Comparison of ENCODE assay signal across 8 cellular contexts in genomic region chr3:153162513-153163348, GRCh38. TPM values are rescaled to one million over a fixed set of nuclear protein-coding genes. Genes with fewer than 3 reads are reported as not detected.
DNase-seq lines count a peak whose midpoint lies in the region; ATAC-seq and TF ChIP-seq lines count a peak whose summit lies in the region.

No MANE protein-coding gene starts in this region.

- in situ Hi-C loops in transverse colon (cut with MboI; ENCODE audit: low pct_ligation_motif_present in 1 of 4, low pct_unique_long_range_greater_than_20kb in 1 of 4, low sequenced_read_pairs in 3 of 4), result loop anchor here in 1 of 4 donors (10.0 kb wide), 1 partner anchor 118 kb away; no protein-coding TSS in a partner anchor

- POLR2A ChIA-PET in OCI-LY7 (lab: Charles Lee), result interaction anchor here (0.5 to 3.6 kb wide), 6 partner anchors 9 to 600 kb away, joined by 3 to 33 read pairs (median 6); no protein-coding TSS in a partner anchor

- TF ChIP-seq EP300 in transverse colon (IDR thresholded peaks at IDR 0.05; ENCODE audit: low read depth), result no peak

- peaks cover 52% of the 10 kb centered on the region for H3K79me2 ChIP-seq in OCI-LY7 (ENCODE audit: insufficient read depth, low read depth, low read length)

- peak; percentile 3 for ATAC-seq in HG02852 (IDR thresholded peaks at IDR 0.05; ENCODE audit: unreplicated experiment)
- ATAC-seq in foreskin keratinocyte, result no peak

- peaks cover 34% of the 10 kb centered on the region for H3K4me1 ChIP-seq in OCI-LY7 (ENCODE audit: insufficient read depth, low read length, poor library complexity, severe bottlenecking)
- peaks cover 28% of the 10 kb centered on the region for H3K4me1 ChIP-seq in foreskin keratinocyte
- H3K4me1 ChIP-seq in neutrophil (ENCODE audit: control insufficient read depth in 1 of 2, insufficient read depth in 1 of 2, low read depth in 1 of 2, low read length in 1 of 2), result peaks cover 45 to 55% of the 10 kb centered on the region in 2 experiments
- H3K4me1 ChIP-seq in transverse colon, result peaks cover 6 to 42% (median 29%) of the 10 kb centered on the region in 4 donors

- DNase-seq in DMS 273 (lab: John Stamatoyannopoulos, UW; ENCODE audit: unreplicated experiment), result peak; percentile 83
- DNase-seq in DMS 273 treated with DMSO at 0.1 percent for 48 hours (lab: John Stamatoyannopoulos, UW), result no peak
- DNase-seq in OCI-LY7 (ENCODE audit: low spot score), result peak; percentile 55
- peak; percentile 81 for DNase-seq in activated effector memory CD4-positive, alpha-beta T cell treated with anti-CD3 and anti-CD28 coated beads, Interleukin-2, amount 50 U/mL, for 16 hours
- DNase-seq in foreskin keratinocyte, result peak in 1 of 2 donors; percentile 45
- DNase-seq in transverse colon, result peak; percentile 43

- no peaks in the 10 kb centered on the region for H3K9me2 ChIP-seq in OCI-LY7 (ENCODE audit: insufficient read depth, low read length)

- intact Hi-C loops in OCI-LY7 (cut with micrococcal nuclease; ENCODE audit: unreplicated experiment) (loop anchor here (5.0 kb wide), 1 partner anchor 1160 kb away; the partner anchor contains the start of gene DHX36), transverse colon (cut with DNase I; ENCODE audit: low total_unique reads) (no loop called here)

- H3K36me3 ChIP-seq in OCI-LY7 (ENCODE audit: insufficient read depth, low read length) (peaks cover 17% of the 10 kb centered on the region; the same call in 1 of the 2 replicates), neutrophil (no peaks in the 10 kb centered on the region), transverse colon (no peaks in the 10 kb centered on the region)

- H3K4me2 ChIP-seq in OCI-LY7 (ENCODE audit: low read length), result peak overlapping the region; percentile 81

- WGBS in transverse colon (ENCODE audit: low coverage in 1 of 2), 2 donors, result 0% methylated on average over 56 of the region's 82 CpGs; no CpG with 5 or more reads in 1 of the 2 donors

- TF ChIP-seq CTCF in OCI-LY7 (conservative IDR thresholded peaks at IDR 0.05; ENCODE audit: low read length) (no peak), foreskin keratinocyte (conservative IDR thresholded peaks at IDR 0.05) (no peak), neutrophil (IDR thresholded peaks at IDR 0.05) (no peak), transverse colon (IDR thresholded peaks at IDR 0.05) (no peak)

- no peak for TF ChIP-seq POLR2A in transverse colon (IDR thresholded peaks at IDR 0.05)

- H4K20me1 ChIP-seq in OCI-LY7 (ENCODE audit: insufficient read depth, low read length), result peaks cover 37% of the 10 kb centered on the region

- H3K9me3 ChIP-seq in OCI-LY7 (ENCODE audit: low read length) (no peaks in the 10 kb centered on the region), neutrophil (no peaks in the 10 kb centered on the region), transverse colon (no peaks in the 10 kb centered on the region)

- H3K4me3 ChIP-seq in OCI-LY7 (ENCODE audit: low read depth, low read length, poor library complexity, severe bottlenecking) (peak overlapping the region; percentile 87), neutrophil (ENCODE audit: low read depth in 1 of 2, low read length in 1 of 2) (peak overlapping the region; percentile 86 to 94), transverse colon (peak overlapping the region; percentile 58 to 96 (median 86))

- H3K27ac ChIP-seq in OCI-LY7 (ENCODE audit: low read depth, low read length, poor library complexity, severe bottlenecking) (peak overlapping the region; percentile 36), foreskin keratinocyte (peak overlapping the region; percentile 94), neutrophil (peak overlapping the region; percentile 91), transverse colon (peak overlapping the region; percentile 91 to 98 (median 98))

- H2AFZ ChIP-seq in OCI-LY7 (ENCODE audit: low read length), result peak overlapping the region; percentile 47; the same call in 1 of the 2 replicates

- BruUV-seq in OCI-LY7 (replicated peaks; lab: Mats Ljungman, UMichigan), result no TSS peak

- H3K27me3 ChIP-seq in foreskin keratinocyte (no peaks in the 10 kb centered on the region), neutrophil (no peaks in the 10 kb centered on the region), transverse colon (no peaks in the 10 kb centered on the region)

- CTCF ChIA-PET in OCI-LY7 (lab: Charles Lee; ENCODE audit: unreplicated experiment), result interaction anchor here (1.3 kb wide), 1 partner anchor 10 kb away, joined by 3 read pairs; no protein-coding TSS in a partner anchor

RNA-seq across cellular contexts. Expression of gene RAP2B, which starts 0.7 kb away (rescaled TPM):
- 11.3 and 12.2 TPM in 2 replicates for total RNA-seq in OCI-LY7 (2014; rRNA removed; shearing (Covaris generic))
- total RNA-seq in OCI-LY7 (2022) (15.1 and 16.3 TPM in 2 replicates), foreskin keratinocyte (25.8 and 28.0 TPM in 2 replicates), transverse colon (10 to 100 TPM in 3 of 4 donors, 1 to 10 TPM in 1; 9.8 to 22.8 (median 11.2) TPM)
- polyA plus RNA-seq in foreskin keratinocyte, result 11.8 and 12.2 TPM in 2 replicates

Comparison
In these comparisons a context has a peak if more than half of its experiments do, and no peak if none do; other contexts are left out.
1. H3K27ac ChIP-seq: peak in every context shown above with its lines; median percentile 98 in transverse colon; 94 in foreskin keratinocyte; 91 in neutrophil; 36 in OCI-LY7.